ENCODE assay signal across 1 cellular context in genomic region chr7:140176811-140177702, GRCh38.
TF ChIP-seq lines count a peak whose summit lies in the region.

TSS of gene KDM7A (minus strand) at chr7:140176983. CDS start at chr7:140176937, 46 bp downstream.

TF ChIP-seq in HepG2, 621 proteins besides CTCF, POLR2A, EP300 and RAD21 (continued from another document and continues in another):
- TF ChIP-seq ZNF276 (CRISPR knock-in tag; IDR thresholded peaks at IDR 0.05; ENCODE audit: low read depth): 0 out of 2 replicates have a peak, but pooled peaks have one; percentile 45
- no peak for TF ChIP-seq CEBPB (IDR thresholded peaks at IDR 0.05; ENCODE audit: borderline replicate concordance, low read depth, low read length)
- peak; percentile 61; the same call in 1 of the 2 replicates for TF ChIP-seq HNF1B (CRISPR knock-in tag; IDR thresholded peaks at IDR 0.05)
- peak; percentile 55; the same call in 1 of the 2 replicates for TF ChIP-seq ZMYM3 (CRISPR knock-in tag; IDR thresholded peaks at IDR 0.05)
- peak; percentile 96 for TF ChIP-seq ARNT2 (CRISPR knock-in tag; IDR thresholded peaks at IDR 0.05; ENCODE audit: low read depth)
- TF ChIP-seq POLR2G (IDR thresholded peaks at IDR 0.05; ENCODE audit: low read depth, low read length): peak; percentile 90
- TF ChIP-seq ZNF570 (CRISPR knock-in tag; IDR thresholded peaks at IDR 0.05; ENCODE audit: borderline replicate concordance): no peak
- TF ChIP-seq HOXD1 (CRISPR knock-in tag; IDR thresholded peaks at IDR 0.05): peak; percentile 29; the same call in 1 of the 2 replicates
- TF ChIP-seq ZSCAN29 (CRISPR knock-in tag; conservative IDR thresholded peaks at IDR 0.05): 0 out of 2 replicates have a peak, but pooled peaks have one; percentile 30
- TF ChIP-seq CBFB (CRISPR knock-in tag; IDR thresholded peaks at IDR 0.05): peak; percentile 50
- TF ChIP-seq KDM5A (IDR thresholded peaks at IDR 0.05; ENCODE audit: borderline replicate concordance, low read length): peak; percentile 50; the same call in 1 of the 2 replicates
- peak; percentile 88 for TF ChIP-seq YY1 (IDR thresholded peaks at IDR 0.05; ENCODE audit: insufficient read depth, insufficient replicate concordance, low read depth, low read length)
- peak; percentile 60 for TF ChIP-seq ZFY (CRISPR knock-in tag; IDR thresholded peaks at IDR 0.05)
- peak; percentile 74 for TF ChIP-seq BORCS8-MEF2B (CRISPR knock-in tag; IDR thresholded peaks at IDR 0.05)
- peak; percentile 77; the same call in 1 of the 2 replicates for TF ChIP-seq ZNF256 (CRISPR knock-in tag; conservative IDR thresholded peaks at IDR 0.05)
- TF ChIP-seq E2F5 (CRISPR knock-in tag; conservative IDR thresholded peaks at IDR 0.05): no peak; the same call in 1 of the 2 replicates
- peak; percentile 58 for TF ChIP-seq ZMYM4 (CRISPR knock-in tag; IDR thresholded peaks at IDR 0.05)
- TF ChIP-seq ZC3H13 (CRISPR knock-in tag; IDR thresholded peaks at IDR 0.05): peak; percentile 66
- peak; percentile 83; the same call in 1 of the 2 replicates for TF ChIP-seq ZNF784 (CRISPR knock-in tag; IDR thresholded peaks at IDR 0.05; ENCODE audit: borderline replicate concordance)
- no peak for TF ChIP-seq ZNF572 (CRISPR knock-in tag; IDR thresholded peaks at IDR 0.05)
- no peak for TF ChIP-seq MIER2 (CRISPR knock-in tag; IDR thresholded peaks at IDR 0.05)
- TF ChIP-seq CC2D1A (CRISPR knock-in tag; IDR thresholded peaks at IDR 0.05): no peak
- peak; percentile 94 for TF ChIP-seq ZNF782 (CRISPR knock-in tag; IDR thresholded peaks at IDR 0.05; ENCODE audit: borderline replicate concordance)
- 0 out of 2 replicates have a peak, but pooled peaks have one; percentile 40 for TF ChIP-seq ZNF350 (CRISPR knock-in tag; IDR thresholded peaks at IDR 0.05; ENCODE audit: borderline replicate concordance, low read depth)
- TF ChIP-seq HIVEP1 (CRISPR knock-in tag; IDR thresholded peaks at IDR 0.05): peak; percentile 53; the same call in 1 of the 2 replicates
- TF ChIP-seq SAFB2 (CRISPR knock-in tag; IDR thresholded peaks at IDR 0.05; ENCODE audit: borderline replicate concordance, low read depth): peak; percentile 94; the same call in 1 of the 2 replicates
- TF ChIP-seq PITX1 (CRISPR knock-in tag; IDR thresholded peaks at IDR 0.05): peak; percentile 38; the same call in 1 of the 2 replicates
- peak; percentile 70 for TF ChIP-seq ZNF18 (CRISPR knock-in tag; IDR thresholded peaks at IDR 0.05; ENCODE audit: insufficient replicate concordance)
- 0 out of 2 replicates have a peak, but pooled peaks have one; percentile 37 for TF ChIP-seq AFF4 (CRISPR knock-in tag; IDR thresholded peaks at IDR 0.05)
- TF ChIP-seq ZNF280B (CRISPR knock-in tag; IDR thresholded peaks at IDR 0.05; ENCODE audit: borderline replicate concordance): 0 out of 2 replicates have a peak, but pooled peaks have one; percentile 74
- no peak for TF ChIP-seq ZNF552 (CRISPR knock-in tag; IDR thresholded peaks at IDR 0.05; ENCODE audit: borderline replicate concordance)
- TF ChIP-seq MYPOP (CRISPR knock-in tag; IDR thresholded peaks at IDR 0.05): 0 out of 2 replicates have a peak, but pooled peaks have one; percentile 30
- 0 out of 2 replicates have a peak, but pooled peaks have one; percentile 10 for TF ChIP-seq JUNB (CRISPR knock-in tag; IDR thresholded peaks at IDR 0.05; ENCODE audit: borderline replicate concordance)
- no peak for TF ChIP-seq PTBP1 (IDR thresholded peaks at IDR 0.05; ENCODE audit: low read depth, low read length, poor library complexity, severe bottlenecking)
- 0 out of 2 replicates have a peak, but pooled peaks have one; percentile 57 for TF ChIP-seq ZNF609 (CRISPR knock-in tag; IDR thresholded peaks at IDR 0.05; ENCODE audit: borderline replicate concordance)
- TF ChIP-seq ZBTB33 (CRISPR knock-in tag; IDR thresholded peaks at IDR 0.05): no peak
- peak; percentile 65; the same call in 1 of the 2 replicates for TF ChIP-seq POLR2AphosphoS5 (IDR thresholded peaks at IDR 0.05; ENCODE audit: low read depth, low read length)
